In the genomic region with DNA sequence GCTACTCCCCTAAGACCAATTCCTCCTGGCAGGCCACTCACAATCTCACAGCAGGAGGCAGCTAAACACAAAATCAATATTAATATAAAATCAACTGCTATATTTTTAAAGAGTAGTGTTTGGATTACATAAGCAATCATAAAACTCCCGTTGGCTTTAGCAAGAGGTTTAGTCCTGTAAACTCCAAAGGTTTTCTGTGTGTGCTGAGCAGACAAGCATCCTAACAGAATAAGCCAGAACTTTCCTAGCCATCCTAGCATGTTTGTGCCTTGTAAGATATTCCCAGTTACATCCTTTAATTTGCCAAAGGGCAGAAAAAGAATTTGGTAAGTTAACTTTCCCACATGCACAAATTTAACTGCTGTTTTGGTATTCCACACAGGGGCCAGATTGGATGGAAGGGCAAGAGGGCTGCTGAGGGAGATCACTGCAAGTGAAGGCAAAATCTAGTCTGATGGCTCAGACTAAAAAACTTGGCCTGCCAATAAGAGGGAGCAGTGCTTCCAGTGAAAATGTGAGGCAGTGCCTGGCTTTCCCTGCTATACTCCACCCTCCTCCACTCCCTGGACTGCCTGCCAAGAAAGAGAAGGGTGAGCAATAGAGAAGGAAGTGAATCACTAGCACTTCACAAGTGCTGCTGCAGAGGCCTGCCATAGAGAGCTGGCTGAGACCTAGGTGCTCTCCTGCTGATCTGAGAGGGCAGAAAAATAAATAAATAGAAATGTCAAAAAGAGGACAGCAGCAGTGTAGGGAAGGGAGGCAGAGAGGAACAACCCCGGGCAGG, we compare ENCODE assay signal across 9 cellular contexts. TPM values are rescaled to one million over a fixed set of nuclear protein-coding genes. Genes with fewer than 3 reads are reported as not detected.
DNase-seq lines count a peak whose midpoint lies in the region; ATAC-seq and TF ChIP-seq lines count a peak whose summit lies in the region.
"Not testable (repeated sequence)": the region's sequence is repeated elsewhere in the genome, so short reads cannot be mapped to it uniquely, and the experiment has no call there.
"Had no signal": no experiment of that assay in that cellular context is flagged by ENCODE, and none has a peak within 500 bp of the region (broad histone marks: within the 10 kb centered on the region; RNA-seq: fewer than 3 reads in every experiment).

No MANE protein-coding gene starts in this region.

- H2AFZ ChIP-seq in hepatocyte = not testable (repeated sequence)

- H4K20me1 ChIP-seq in hepatocyte (ENCODE audit: insufficient read depth, poor library complexity, severe bottlenecking) = not testable (repeated sequence)

- ATAC-seq in activated T-helper 17 cell treated with anti-CD3 and anti-CD28 coated beads, Interleukin-2, amount 50 U/mL, for 72 hours (replicated peaks) = peak; percentile 94

- H3K27ac Mint-ChIP-seq in CD4-positive, alpha-beta memory T cell = peak overlapping the region in 5 of 7 donors; percentile 68 to 89 (median 84)
- peak overlapping the region; percentile 91 for H3K27ac Mint-ChIP-seq in activated T-helper 17 cell treated with anti-CD3 and anti-CD28 coated beads, Interleukin-2, amount 50 U/mL, for 72 hours

- CTCF ChIA-PET in CD4-positive, alpha-beta memory T cell (lab: Charles Lee; ENCODE audit: partially characterized antibody); RWPE1 (lab: Yijun Ruan, JAX): not testable (repeated sequence)

- 56% methylated on average over 2 of the region's 2 CpGs for WGBS in hepatocyte (ENCODE audit: low lambda C conversion rate, missing lambda C conversion rate)
- WGBS in stomach, 5 donors = 0 to 13% (median 11%) methylated on average over 1 to 2 of the region's 2 CpGs

- POLR2A ChIA-PET in CD4-positive, alpha-beta memory T cell (lab: Charles Lee; ENCODE audit: partially characterized antibody); RWPE1 (lab: Yijun Ruan, JAX; ENCODE audit: low non-redundant PET): not testable (repeated sequence)

- H3K27me3 Mint-ChIP-seq in CD4-positive, alpha-beta memory T cell; activated T-helper 17 cell treated with anti-CD3 and anti-CD28 coated beads, Interleukin-2, amount 50 U/mL, for 72 hours: not testable (repeated sequence)

- not testable (repeated sequence) for H3K27me3 ChIP-seq in CD4-positive, alpha-beta memory T cell (ENCODE audit: insufficient read depth, low read length); hepatocyte; stomach

- peaks cover 20% of the 10 kb centered on the region for H3K4me1 ChIP-seq in CD4-positive, alpha-beta memory T cell (ENCODE audit: insufficient read depth, low read length)
- H3K4me1 ChIP-seq in hepatocyte (ENCODE audit: insufficient read depth) = not testable (repeated sequence)
- peaks cover 19 to 43% (median 29%) of the 10 kb centered on the region in 4 donors for H3K4me1 ChIP-seq in stomach

- intact Hi-C loops in CD4-positive, alpha-beta memory T cell (cut with micrococcal nuclease); stomach (cut with DNase I; ENCODE audit: low total_unique reads): not testable (repeated sequence)

- not testable (repeated sequence) for H3K4me2 ChIP-seq in hepatocyte

- H3K9me3 Mint-ChIP-seq in CD4-positive, alpha-beta memory T cell; activated T-helper 17 cell treated with anti-CD3 and anti-CD28 coated beads, Interleukin-2, amount 50 U/mL, for 72 hours: not testable (repeated sequence)

- H3K4me1 Mint-ChIP-seq in CD4-positive, alpha-beta memory T cell = peaks cover 26 to 51% (median 40%) of the 10 kb centered on the region in 4 donors
- peaks cover 22% of the 10 kb centered on the region for H3K4me1 Mint-ChIP-seq in activated T-helper 17 cell treated with anti-CD3 and anti-CD28 coated beads, Interleukin-2, amount 50 U/mL, for 72 hours

- not testable (repeated sequence) for TF ChIP-seq POLR2A in stomach (IDR thresholded peaks at IDR 0.05)

- not testable (repeated sequence) for H3K36me3 ChIP-seq in CD4-positive, alpha-beta memory T cell (ENCODE audit: insufficient read depth, low read length); hepatocyte (replicated peaks; ENCODE audit: insufficient read depth, low read depth); stomach

- H3K4me3 Mint-ChIP-seq in CD4-positive, alpha-beta memory T cell = peak overlapping the region in 4 of 8 donors; percentile 32 to 62 (median 58)
- peak overlapping the region; percentile 70 for H3K4me3 Mint-ChIP-seq in activated T-helper 17 cell treated with anti-CD3 and anti-CD28 coated beads, Interleukin-2, amount 50 U/mL, for 72 hours

- H3K9me3 ChIP-seq in CD4-positive, alpha-beta memory T cell (ENCODE audit: control insufficient read depth in 1 of 2, low read length in 2 of 2); hepatocyte (ENCODE audit: low read depth); stomach: not testable (repeated sequence)

- not testable (repeated sequence) for H3K36me3 Mint-ChIP-seq in CD4-positive, alpha-beta memory T cell
- peaks cover 25% of the 10 kb centered on the region for H3K36me3 Mint-ChIP-seq in activated T-helper 17 cell treated with anti-CD3 and anti-CD28 coated beads, Interleukin-2, amount 50 U/mL, for 72 hours (ENCODE audit: low read depth)

- DNase-seq in CD4-positive, alpha-beta memory T cell; RWPE1 (ENCODE audit: low spot score): not testable (repeated sequence)
- DNase-seq in LHCN-M2 (ENCODE audit: low read depth) (peak; percentile 85), dermis blood vessel endothelial cell (peak; percentile 85), hepatocyte (ENCODE audit: low spot score) (peak; percentile 51), occipital lobe (lab: John Stamatoyannopoulos, UW) (peak; percentile 72), stomach (peak; percentile 82)

- not testable (repeated sequence) for H3K27ac ChIP-seq in CD4-positive, alpha-beta memory T cell (ENCODE audit: low read depth, low read length)
- H3K27ac ChIP-seq in RWPE1 (peak overlapping the region; percentile 66), hepatocyte (peak overlapping the region; percentile 45), stomach (peak overlapping the region in 4 of 5 donors; percentile 65 to 80 (median 75))

- peaks cover 31% of the 10 kb centered on the region for H3K79me2 ChIP-seq in hepatocyte

- H3K4me3 ChIP-seq in CD4-positive, alpha-beta memory T cell (ENCODE audit: low read length in 2 of 2); hepatocyte; stomach: not testable (repeated sequence)

- not testable (repeated sequence) for H3K9me2 ChIP-seq in hepatocyte (replicated peaks; ENCODE audit: insufficient read depth)

- TF ChIP-seq CTCF in RWPE1 (conservative IDR thresholded peaks at IDR 0.05; ENCODE audit: low read depth); hepatocyte (IDR thresholded peaks at IDR 0.05; ENCODE audit: poor library complexity); stomach (IDR thresholded peaks at IDR 0.05): not testable (repeated sequence)

- not testable (repeated sequence) for TF ChIP-seq EP300 in stomach (IDR thresholded peaks at IDR 0.05)

RNA-seq across cellular contexts. Expression of a gene that starts 39.9 kb away (rescaled TPM):
- total RNA-seq in CD4-positive, alpha-beta memory T cell = 1 to 10 TPM in 1 of 2 experiments, under 1 TPM in 1; 0.73 to 1.1 TPM
- under 1 TPM in 1 of 2 donors, not detected in 1; 0.21 TPM for polyA plus RNA-seq in CD4-positive, alpha-beta memory T cell
- total RNA-seq in LHCN-M2 (2014; rRNA removed) = not detected in 2 replicates
- 0.19 TPM for polyA plus RNA-seq in LHCN-M2 (2012)
- under 1 TPM; 0.17 to 0.45 TPM for total RNA-seq in activated T-helper 17 cell treated with anti-CD3 and anti-CD28 coated beads, Interleukin-2, amount 50 U/mL, for 72 hours
- 0.09 TPM in 1 of 2 replicates, not detected in the other for total RNA-seq in dermis blood vessel endothelial cell
- 0.03 TPM in 1 of 2 replicates, not detected in the other for total RNA-seq in hepatocyte
- polyA plus RNA-seq in hepatocyte = 1.1 and 1.5 TPM in 2 replicates
- total RNA-seq in occipital lobe = not detected
- total RNA-seq in stomach = not detected
- under 1 TPM in 1 of 3 donors, not detected in 2; 0.03 TPM for polyA plus RNA-seq in stomach
- total RNA-seq: skeletal muscle tissue had no signal

RNA-seq across cellular contexts. Expression of a gene that starts 44.0 kb away (rescaled TPM):
- 10 to 100 TPM; 20.4 to 21.6 TPM for total RNA-seq in CD4-positive, alpha-beta memory T cell
- 1 to 10 TPM; 3.2 to 9.6 TPM for polyA plus RNA-seq in CD4-positive, alpha-beta memory T cell
- 18.1 and 25.8 TPM in 2 replicates for total RNA-seq in LHCN-M2 (2014; rRNA removed)
- polyA plus RNA-seq in LHCN-M2 (2012) = 71.0 TPM
- 10 to 100 TPM in 1 of 2 donors, 1 to 10 TPM in 1; 6.9 to 12.6 TPM for total RNA-seq in activated T-helper 17 cell treated with anti-CD3 and anti-CD28 coated beads, Interleukin-2, amount 50 U/mL, for 72 hours
- total RNA-seq in dermis blood vessel endothelial cell = 1.0 and 3.4 TPM in 2 replicates
- 0.28 and 0.67 TPM in 2 replicates for total RNA-seq in hepatocyte
- polyA plus RNA-seq in hepatocyte = 8.7 and 10.5 TPM in 2 replicates
- 3.3 TPM for total RNA-seq in occipital lobe
- total RNA-seq in stomach = 10 to 100 TPM in 2 of 5 donors, 1 to 10 TPM in 1, not detected in 2; 1.1 to 18.1 (median 11.9) TPM
- 10 to 100 TPM in 2 of 3 donors, 1 to 10 TPM in 1; 5.0 to 16.1 (median 15.6) TPM for polyA plus RNA-seq in stomach
